ENCODE assay signal across 1 cellular context in the genomic region with DNA sequence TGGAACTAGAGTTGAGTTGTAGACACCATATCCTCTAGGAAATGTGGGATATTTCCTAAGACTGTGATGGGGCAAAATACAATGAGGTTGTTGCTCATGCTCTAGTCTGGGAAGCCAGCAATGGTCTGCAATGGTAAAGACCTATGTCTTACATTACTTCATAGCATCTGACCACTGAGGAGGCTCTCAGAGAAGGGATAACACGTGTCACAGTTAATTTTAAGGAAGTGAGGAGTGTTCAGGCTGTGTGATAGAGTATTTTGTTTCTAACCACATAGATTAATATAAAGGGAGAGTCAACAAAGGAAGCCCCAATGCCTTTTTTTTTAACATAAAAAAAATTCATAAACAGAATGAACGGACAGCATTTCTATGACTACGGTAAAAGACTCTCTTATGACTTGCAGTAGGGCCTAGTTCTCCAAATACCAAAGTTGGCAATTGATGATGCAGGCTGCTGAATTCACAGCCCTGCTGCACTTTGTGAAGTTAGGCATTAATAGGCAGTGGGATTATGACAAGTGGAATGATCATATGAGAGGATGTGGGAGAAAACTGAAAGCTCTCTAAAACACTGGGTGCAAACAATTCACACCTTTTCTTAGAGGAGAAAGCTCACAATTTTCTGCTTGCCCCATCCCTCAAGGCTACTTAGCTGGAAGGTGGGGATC.
TF ChIP-seq lines count a peak whose summit lies in the region.

No MANE protein-coding gene starts in this region.

TF ChIP-seq in SK-N-SH treated with all-trans-retinoic acid at 6 μM for 48 hours, 23 proteins besides CTCF, POLR2A, EP300 and RAD21 (continued from another document):
- TF ChIP-seq, protein P1, sequence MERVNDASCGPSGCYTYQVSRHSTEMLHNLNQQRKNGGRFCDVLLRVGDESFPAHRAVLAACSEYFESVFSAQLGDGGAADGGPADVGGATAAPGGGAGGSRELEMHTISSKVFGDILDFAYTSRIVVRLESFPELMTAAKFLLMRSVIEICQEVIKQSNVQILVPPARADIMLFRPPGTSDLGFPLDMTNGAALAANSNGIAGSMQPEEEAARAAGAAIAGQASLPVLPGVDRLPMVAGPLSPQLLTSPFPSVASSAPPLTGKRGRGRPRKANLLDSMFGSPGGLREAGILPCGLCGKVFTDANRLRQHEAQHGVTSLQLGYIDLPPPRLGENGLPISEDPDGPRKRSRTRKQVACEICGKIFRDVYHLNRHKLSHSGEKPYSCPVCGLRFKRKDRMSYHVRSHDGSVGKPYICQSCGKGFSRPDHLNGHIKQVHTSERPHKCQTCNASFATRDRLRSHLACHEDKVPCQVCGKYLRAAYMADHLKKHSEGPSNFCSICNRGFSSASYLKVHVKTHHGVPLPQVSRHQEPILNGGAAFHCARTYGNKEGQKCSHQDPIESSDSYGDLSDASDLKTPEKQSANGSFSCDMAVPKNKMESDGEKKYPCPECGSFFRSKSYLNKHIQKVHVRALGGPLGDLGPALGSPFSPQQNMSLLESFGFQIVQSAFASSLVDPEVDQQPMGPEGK (CRISPR knock-in tag; IDR thresholded peaks at IDR 0.05; ENCODE audit: borderline replicate concordance), result no peak
- TF ChIP-seq, protein P2, sequence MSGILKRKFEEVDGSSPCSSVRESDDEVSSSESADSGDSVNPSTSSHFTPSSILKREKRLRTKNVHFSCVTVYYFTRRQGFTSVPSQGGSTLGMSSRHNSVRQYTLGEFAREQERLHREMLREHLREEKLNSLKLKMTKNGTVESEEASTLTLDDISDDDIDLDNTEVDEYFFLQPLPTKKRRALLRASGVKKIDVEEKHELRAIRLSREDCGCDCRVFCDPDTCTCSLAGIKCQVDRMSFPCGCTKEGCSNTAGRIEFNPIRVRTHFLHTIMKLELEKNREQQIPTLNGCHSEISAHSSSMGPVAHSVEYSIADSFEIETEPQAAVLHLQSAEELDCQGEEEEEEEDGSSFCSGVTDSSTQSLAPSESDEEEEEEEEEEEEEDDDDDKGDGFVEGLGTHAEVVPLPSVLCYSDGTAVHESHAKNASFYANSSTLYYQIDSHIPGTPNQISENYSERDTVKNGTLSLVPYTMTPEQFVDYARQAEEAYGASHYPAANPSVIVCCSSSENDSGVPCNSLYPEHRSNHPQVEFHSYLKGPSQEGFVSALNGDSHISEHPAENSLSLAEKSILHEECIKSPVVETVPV (CRISPR knock-in tag; IDR thresholded peaks at IDR 0.05), result no peak
- TF ChIP-seq, protein P3, sequence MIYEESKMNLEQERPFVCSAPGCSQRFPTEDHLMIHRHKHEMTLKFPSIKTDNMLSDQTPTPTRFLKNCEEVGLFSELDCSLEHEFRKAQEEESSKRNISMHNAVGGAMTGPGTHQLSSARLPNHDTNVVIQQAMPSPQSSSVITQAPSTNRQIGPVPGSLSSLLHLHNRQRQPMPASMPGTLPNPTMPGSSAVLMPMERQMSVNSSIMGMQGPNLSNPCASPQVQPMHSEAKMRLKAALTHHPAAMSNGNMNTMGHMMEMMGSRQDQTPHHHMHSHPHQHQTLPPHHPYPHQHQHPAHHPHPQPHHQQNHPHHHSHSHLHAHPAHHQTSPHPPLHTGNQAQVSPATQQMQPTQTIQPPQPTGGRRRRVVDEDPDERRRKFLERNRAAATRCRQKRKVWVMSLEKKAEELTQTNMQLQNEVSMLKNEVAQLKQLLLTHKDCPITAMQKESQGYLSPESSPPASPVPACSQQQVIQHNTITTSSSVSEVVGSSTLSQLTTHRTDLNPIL (CRISPR knock-in tag; IDR thresholded peaks at IDR 0.05; ENCODE audit: low read depth), result no peak
- TF ChIP-seq ESRRG (CRISPR knock-in tag; IDR thresholded peaks at IDR 0.05) (no peak), ZNF565 (CRISPR knock-in tag; conservative IDR thresholded peaks at IDR 0.05; ENCODE audit: low read depth) (no peak), PPARA (CRISPR knock-in tag; IDR thresholded peaks at IDR 0.05; ENCODE audit: borderline replicate concordance) (no peak), ISL1 (CRISPR knock-in tag; IDR thresholded peaks at IDR 0.05) (no peak), CSDC2 (CRISPR knock-in tag; IDR thresholded peaks at IDR 0.05) (no peak), TCF4 (CRISPR knock-in tag; IDR thresholded peaks at IDR 0.05; ENCODE audit: borderline replicate concordance) (no peak), OSR1 (CRISPR knock-in tag; IDR thresholded peaks at IDR 0.05) (no peak), ARNTL (CRISPR knock-in tag; IDR thresholded peaks at IDR 0.05; ENCODE audit: borderline replicate concordance, low read depth) (no peak)
- TF ChIP-seq, protein P4, sequence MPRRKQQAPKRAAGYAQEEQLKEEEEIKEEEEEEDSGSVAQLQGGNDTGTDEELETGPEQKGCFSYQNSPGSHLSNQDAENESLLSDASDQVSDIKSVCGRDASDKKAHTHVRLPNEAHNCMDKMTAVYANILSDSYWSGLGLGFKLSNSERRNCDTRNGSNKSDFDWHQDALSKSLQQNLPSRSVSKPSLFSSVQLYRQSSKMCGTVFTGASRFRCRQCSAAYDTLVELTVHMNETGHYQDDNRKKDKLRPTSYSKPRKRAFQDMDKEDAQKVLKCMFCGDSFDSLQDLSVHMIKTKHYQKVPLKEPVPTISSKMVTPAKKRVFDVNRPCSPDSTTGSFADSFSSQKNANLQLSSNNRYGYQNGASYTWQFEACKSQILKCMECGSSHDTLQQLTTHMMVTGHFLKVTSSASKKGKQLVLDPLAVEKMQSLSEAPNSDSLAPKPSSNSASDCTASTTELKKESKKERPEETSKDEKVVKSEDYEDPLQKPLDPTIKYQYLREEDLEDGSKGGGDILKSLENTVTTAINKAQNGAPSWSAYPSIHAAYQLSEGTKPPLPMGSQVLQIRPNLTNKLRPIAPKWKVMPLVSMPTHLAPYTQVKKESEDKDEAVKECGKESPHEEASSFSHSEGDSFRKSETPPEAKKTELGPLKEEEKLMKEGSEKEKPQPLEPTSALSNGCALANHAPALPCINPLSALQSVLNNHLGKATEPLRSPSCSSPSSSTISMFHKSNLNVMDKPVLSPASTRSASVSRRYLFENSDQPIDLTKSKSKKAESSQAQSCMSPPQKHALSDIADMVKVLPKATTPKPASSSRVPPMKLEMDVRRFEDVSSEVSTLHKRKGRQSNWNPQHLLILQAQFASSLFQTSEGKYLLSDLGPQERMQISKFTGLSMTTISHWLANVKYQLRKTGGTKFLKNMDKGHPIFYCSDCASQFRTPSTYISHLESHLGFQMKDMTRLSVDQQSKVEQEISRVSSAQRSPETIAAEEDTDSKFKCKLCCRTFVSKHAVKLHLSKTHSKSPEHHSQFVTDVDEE (CRISPR knock-in tag; IDR thresholded peaks at IDR 0.05), result no peak
